19 cellular contexts compared by ENCODE assay signal in the genomic region with DNA sequence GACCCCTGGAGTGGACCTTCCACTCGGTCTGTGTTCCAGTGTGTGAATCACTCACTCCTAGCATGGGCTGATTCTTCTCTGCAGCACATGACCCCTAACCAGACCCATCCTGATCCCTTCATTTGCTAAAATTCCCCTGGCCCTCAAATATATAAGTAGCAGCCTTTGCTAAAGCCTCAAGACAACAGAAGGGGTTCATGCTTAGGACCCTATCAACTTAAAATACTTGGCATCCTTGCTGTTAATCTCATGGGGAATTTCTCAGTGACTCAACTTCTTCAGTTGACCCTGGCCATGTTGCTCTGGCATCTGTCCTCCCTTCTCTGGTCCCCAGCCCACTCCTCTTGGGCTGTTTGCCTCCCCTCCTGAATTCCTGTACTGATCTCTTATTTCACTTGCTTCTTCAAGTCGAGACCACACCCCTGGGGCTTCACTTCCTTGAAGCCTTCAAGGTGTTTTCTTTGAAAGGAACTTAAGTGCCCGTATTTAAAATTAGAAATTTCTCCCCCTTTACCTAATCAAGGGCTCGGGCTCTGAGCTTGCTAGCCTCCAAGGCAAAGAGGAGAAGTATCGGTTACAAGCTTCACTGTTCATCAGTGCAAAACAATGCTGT. TPM values are rescaled to one million over a fixed set of nuclear protein-coding genes. Genes with fewer than 3 reads are reported as not detected.
A peak's percentile ranks its signal among the peaks of the same experiment; 100 is the strongest.
DNase-seq lines count a peak whose midpoint lies in the region; ATAC-seq and TF ChIP-seq lines count a peak whose summit lies in the region.
"Had no signal": no experiment of that assay in that cellular context is flagged by ENCODE, and none has a peak within 500 bp of the region (broad histone marks: within the 10 kb centered on the region; RNA-seq: fewer than 3 reads in every experiment).

No MANE protein-coding gene starts in this region.

- H3K36me3 ChIP-seq in adipocyte (ENCODE audit: control insufficient read depth, insufficient read depth, low read length, severe bottlenecking), result peaks cover 20% of the 10 kb centered on the region
- H3K36me3 ChIP-seq in smooth muscle cell (ENCODE audit: low read depth), result no peaks in the 10 kb centered on the region
- H3K36me3 ChIP-seq in right lobe of liver, result no peaks in the 10 kb centered on the region
- H3K36me3 ChIP-seq: uterus had no signal

- ATAC-seq in right lobe of liver, result no peak
- ATAC-seq: activated T-helper 17 cell treated with anti-CD3 and anti-CD28 coated beads, Interleukin-2, amount 50 U/mL, for 72 hours; CD8-positive, alpha-beta T cell; stimulated activated naive CD8-positive, alpha-beta T cell treated with anti-CD3 and anti-CD28 coated beads, Interleukin-15, amount 100 ng/mL, for 72 hours had no signal

- peak overlapping the region; percentile 51 for H3K4me3 Mint-ChIP-seq in activated CD4-positive, alpha-beta T cell treated with anti-CD3 and anti-CD28 coated beads, Interleukin-2, amount 10 ng/mL, durations not matched to agents 24 days and 14 days
- H3K4me3 Mint-ChIP-seq: activated CD4-positive, alpha-beta memory T cell treated with anti-CD3 and anti-CD28 coated beads, Interleukin-2, amount 10 ng/mL, durations not matched to agents 7 days and 5 days; activated T-helper 17 cell treated with anti-CD3 and anti-CD28 coated beads, Interleukin-2, amount 50 U/mL, for 72 hours; CD8-positive, alpha-beta T cell had no signal

- TF ChIP-seq CTCF in smooth muscle cell (IDR thresholded peaks at IDR 0.05; ENCODE audit: borderline replicate concordance, insufficient read depth, poor library complexity, severe bottlenecking) (no peak), right lobe of liver (IDR thresholded peaks at IDR 0.05) (no peak)

- H3K4me1 ChIP-seq in adipocyte (ENCODE audit: control insufficient read depth, insufficient read depth, low read length), result peaks cover 79% of the 10 kb centered on the region
- peaks cover 21% of the 10 kb centered on the region for H3K4me1 ChIP-seq in smooth muscle cell (ENCODE audit: low read depth)
- H3K4me1 ChIP-seq in right lobe of liver, result peaks cover 0 to 16% (median 6%) of the 10 kb centered on the region in 4 donors
- H3K4me1 ChIP-seq: uterus had no signal

- H3K27me3 ChIP-seq in adipocyte (replicated peaks; ENCODE audit: control insufficient read depth, insufficient read depth, low read length), result no peaks in the 10 kb centered on the region
- no peaks in the 10 kb centered on the region for H3K27me3 ChIP-seq in smooth muscle cell (ENCODE audit: low read depth)
- H3K27me3 ChIP-seq in right lobe of liver, result no peaks in the 10 kb centered on the region
- H3K27me3 ChIP-seq: uterus had no signal

- TF ChIP-seq POLR2A in right lobe of liver (IDR thresholded peaks at IDR 0.05), result no peak

- no peaks in the 10 kb centered on the region for H3K79me2 ChIP-seq in smooth muscle cell (ENCODE audit: low read depth)
- H3K79me2 ChIP-seq: hepatocyte had no signal

- H2AFZ ChIP-seq in smooth muscle cell (ENCODE audit: low read depth), result no peak overlapping the region
- H2AFZ ChIP-seq: hepatocyte had no signal

- H3K4me3 ChIP-seq in adipocyte (ENCODE audit: low read length) (no peak overlapping the region), smooth muscle cell (no peak overlapping the region), right lobe of liver (no peak overlapping the region)
- H3K4me3 ChIP-seq: hepatocyte, uterus had no signal

- H3K4me1 Mint-ChIP-seq in activated CD4-positive, alpha-beta T cell treated with anti-CD3 and anti-CD28 coated beads, Interleukin-2, amount 10 ng/mL, durations not matched to agents 24 days and 14 days, result peaks cover 33% of the 10 kb centered on the region

- DNase-seq in activated CD4-positive, alpha-beta T cell treated with anti-CD3 and anti-CD28 coated beads, Interleukin-2, amount 10 ng/mL, durations not matched to agents 24 days and 14 days, result peak; percentile 62
- DNase-seq in activated CD4-positive, alpha-beta T cell treated with anti-CD3 and anti-CD28 coated beads for 48 hours, result no peak
- no peak for DNase-seq in adipocyte (ENCODE audit: low read depth)
- peak; percentile 27 for DNase-seq in iPS-NIHi11 (ENCODE audit: low spot score)
- no peak for DNase-seq in smooth muscle cell (lab: John Stamatoyannopoulos, UW; ENCODE audit: unreplicated experiment)
- DNase-seq in NCI-H2029 treated with DMSO at 0.1 percent for 48 hours (lab: John Stamatoyannopoulos, UW), result no peak
- DNase-seq in right lobe of liver, result no peak
- DNase-seq in NK-92 treated with Interleukin-12 subunit alpha and Interleukin-12 subunit beta, amount 100 ng/mL, for 24 hours (lab: John Stamatoyannopoulos, UW), result no peak
- DNase-seq: activated CD4-positive, alpha-beta memory T cell treated with anti-CD3 and anti-CD28 coated beads, Interleukin-2, amount 10 ng/mL, durations not matched to agents 7 days and 5 days; CD8-positive, alpha-beta T cell; dermis blood vessel endothelial cell; left cardiac atrium; NCI-H1048; NCI-H748 treated with DMSO at 0.1 percent for 48 hours; posterior cingulate gyrus; stimulated activated naive CD8-positive, alpha-beta T cell treated with anti-CD3 and anti-CD28 coated beads, Interleukin-15, amount 100 ng/mL, for 72 hours; uterus had no signal

- H3K9me3 Mint-ChIP-seq in activated CD4-positive, alpha-beta T cell treated with anti-CD3 and anti-CD28 coated beads, Interleukin-2, amount 10 ng/mL, durations not matched to agents 24 days and 14 days, result no peaks in the 10 kb centered on the region
- H3K9me3 Mint-ChIP-seq: activated CD4-positive, alpha-beta memory T cell treated with anti-CD3 and anti-CD28 coated beads, Interleukin-2, amount 10 ng/mL, durations not matched to agents 7 days and 5 days; activated T-helper 17 cell treated with anti-CD3 and anti-CD28 coated beads, Interleukin-2, amount 50 U/mL, for 72 hours; stimulated activated naive CD8-positive, alpha-beta T cell treated with anti-CD3 and anti-CD28 coated beads, Interleukin-15, amount 100 ng/mL, for 72 hours had no signal

- no peak overlapping the region for H3K4me2 ChIP-seq in smooth muscle cell
- H3K4me2 ChIP-seq: hepatocyte had no signal

- no peaks in the 10 kb centered on the region for H3K27me3 Mint-ChIP-seq in activated CD4-positive, alpha-beta T cell treated with anti-CD3 and anti-CD28 coated beads, Interleukin-2, amount 10 ng/mL, durations not matched to agents 24 days and 14 days

- H3F3A ChIP-seq in smooth muscle cell (ENCODE audit: low read depth), result peaks cover 25% of the 10 kb centered on the region

- 72% methylated on average over 5 of the region's 5 CpGs for WGBS in smooth muscle cell (ENCODE audit: low lambda C conversion rate)
- 55% methylated on average over 4 of the region's 5 CpGs for WGBS in right lobe of liver (ENCODE audit: insufficient coverage, low coverage, low lambda C conversion rate, missing lambda C conversion rate)

- peak overlapping the region; percentile 71 for H3K9ac ChIP-seq in adipocyte (ENCODE audit: low read length)
- no peak overlapping the region for H3K9ac ChIP-seq in smooth muscle cell (ENCODE audit: low read depth)

- H3K9me3 ChIP-seq in adipocyte (ENCODE audit: control insufficient read depth, low read length) (no peaks in the 10 kb centered on the region), smooth muscle cell (replicated peaks; ENCODE audit: low read depth) (no peaks in the 10 kb centered on the region), right lobe of liver (no peaks in the 10 kb centered on the region)
- H3K9me3 ChIP-seq: uterus had no signal

- H3K27ac ChIP-seq in smooth muscle cell (ENCODE audit: low read depth) (peak overlapping the region; percentile 65), right lobe of liver (no peak overlapping the region)
- H3K27ac ChIP-seq: hepatocyte, uterus had no signal

- H4K20me1 ChIP-seq in smooth muscle cell (ENCODE audit: low read depth), result peaks cover 9% of the 10 kb centered on the region

- H3K36me3 Mint-ChIP-seq in activated CD4-positive, alpha-beta T cell treated with anti-CD3 and anti-CD28 coated beads, Interleukin-2, amount 10 ng/mL, durations not matched to agents 24 days and 14 days (ENCODE audit: low read depth), result no peaks in the 10 kb centered on the region
- H3K36me3 Mint-ChIP-seq: CD8-positive, alpha-beta T cell had no signal

- intact Hi-C loops in activated CD4-positive, alpha-beta T cell treated with anti-CD3 and anti-CD28 coated beads, Interleukin-2, amount 10 ng/mL, durations not matched to agents 24 days and 14 days (cut with micrococcal nuclease), result no loop called here
- intact Hi-C loops in right lobe of liver (cut with DNase I), result no loop called here

- H3K27ac Mint-ChIP-seq in activated CD4-positive, alpha-beta T cell treated with anti-CD3 and anti-CD28 coated beads, Interleukin-2, amount 10 ng/mL, durations not matched to agents 24 days and 14 days, result no peak overlapping the region
- H3K27ac Mint-ChIP-seq: activated CD4-positive, alpha-beta memory T cell treated with anti-CD3 and anti-CD28 coated beads, Interleukin-2, amount 10 ng/mL, durations not matched to agents 7 days and 5 days; activated T-helper 17 cell treated with anti-CD3 and anti-CD28 coated beads, Interleukin-2, amount 50 U/mL, for 72 hours; CD8-positive, alpha-beta T cell; stimulated activated naive CD8-positive, alpha-beta T cell treated with anti-CD3 and anti-CD28 coated beads, Interleukin-15, amount 100 ng/mL, for 72 hours had no signal

RNA-seq across cellular contexts. Expression of gene NNMT, which starts 23.6 kb away (rescaled TPM):
- total RNA-seq in activated CD4-positive, alpha-beta T cell treated with anti-CD3 and anti-CD28 coated beads, Interleukin-2, amount 10 ng/mL, durations not matched to agents 24 days and 14 days, result not detected in 2 replicates
- 397 and 495 TPM in 2 replicates for total RNA-seq in smooth muscle cell
- 588 and 814 TPM in 2 replicates for polyA plus RNA-seq in smooth muscle cell
- total RNA-seq in right lobe of liver, result 1,000 to 10,000 TPM in 4 of 6 experiments, 100 to 1,000 TPM in 2; 634 to 3,368 (median 2,270) TPM
- total RNA-seq: activated CD4-positive, alpha-beta memory T cell treated with anti-CD3 and anti-CD28 coated beads, Interleukin-2, amount 10 ng/mL, durations not matched to agents 7 days and 5 days; activated T-helper 17 cell treated with anti-CD3 and anti-CD28 coated beads, Interleukin-2, amount 50 U/mL, for 72 hours; CD8-positive, alpha-beta T cell had no signal

Comparison
In these comparisons a context has a peak if more than half of its experiments do, and no peak if none do; other contexts are left out.
1. DNase-seq: peak in activated CD4-positive, alpha-beta T cell treated with anti-CD3 and anti-CD28 coated beads, Interleukin-2, amount 10 ng/mL, durations not matched to agents 24 days and 14 days (single experiment) and iPS-NIHi11 (single experiment); none in activated CD4-positive, alpha-beta T cell treated with anti-CD3 and anti-CD28 coated beads for 48 hours (single experiment), adipocyte (single experiment), smooth muscle cell (single experiment), NCI-H2029 treated with DMSO at 0.1 percent for 48 hours (single experiment), right lobe of liver (0 of 3) and NK-92 treated with Interleukin-12 subunit alpha and Interleukin-12 subunit beta, amount 100 ng/mL, for 24 hours (single experiment).
2. RNA of gene NNMT, which starts 23.6 kb away (total RNA-seq): 634 to 3,368 TPM in right lobe of liver and 397 to 495 TPM in smooth muscle cell; not detected in activated CD4-positive, alpha-beta T cell treated with anti-CD3 and anti-CD28 coated beads, Interleukin-2, amount 10 ng/mL, durations not matched to agents 24 days and 14 days; every median in the first group is over 100 times any median in the second.